1 cellular context compared by ENCODE assay signal in genomic region chr1:28508435-28508754, GRCh38.
TF ChIP-seq lines count a peak whose summit lies in the region.

No MANE protein-coding gene starts in this region.

TF ChIP-seq in A549, 52 proteins besides CTCF, POLR2A, EP300 and RAD21 (continued from another document):
- TF ChIP-seq E2F6 (IDR thresholded peaks at IDR 0.05; ENCODE audit: borderline replicate concordance, low read depth) (no peak), ZNF302 (CRISPR knock-in tag; IDR thresholded peaks at IDR 0.05) (no peak), PBX3 (IDR thresholded peaks at IDR 0.05) (no peak), NR3C1 (IDR thresholded peaks at IDR 0.05) (no peak)
